ENCODE assay signal across 10 cellular contexts in the genomic region with DNA sequence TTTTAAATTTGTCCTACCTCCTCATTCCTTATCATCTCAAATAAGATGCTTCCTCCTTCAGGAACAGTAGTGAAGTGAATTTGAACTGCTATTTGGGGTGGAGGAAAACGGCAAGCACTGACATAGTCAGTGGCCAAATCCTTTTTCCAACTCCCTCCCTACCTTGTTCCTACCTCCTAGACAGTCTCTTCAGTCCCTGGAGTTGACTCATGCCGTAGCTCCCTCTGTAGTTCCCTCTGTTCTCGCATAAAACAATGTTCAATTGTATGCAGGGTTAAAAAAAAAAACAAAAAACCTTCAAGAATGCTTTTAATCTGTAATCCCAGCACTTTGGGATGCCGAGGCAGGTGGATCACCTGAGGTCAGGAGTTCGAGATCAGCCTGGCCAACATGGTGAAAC. TPM values are rescaled to one million over a fixed set of nuclear protein-coding genes. Genes with fewer than 3 reads are reported as not detected.
DNase-seq lines count a peak whose midpoint lies in the region; ATAC-seq and TF ChIP-seq lines count a peak whose summit lies in the region.
"Had no signal": no experiment of that assay in that cellular context is flagged by ENCODE, and none has a peak within 500 bp of the region (broad histone marks: within the 10 kb centered on the region; RNA-seq: fewer than 3 reads in every experiment).

No MANE protein-coding gene starts in this region.

- peaks cover 54% of the 10 kb centered on the region for H3K4me1 Mint-ChIP-seq in activated T-cell treated with anti-CD3 and anti-CD28 coated beads, Interleukin-2, amount 50 U/mL, for 24 hours (ENCODE audit: low read depth)
- peaks cover 3% of the 10 kb centered on the region for H3K4me1 Mint-ChIP-seq in glutamatergic neuron (ENCODE audit: low read depth, unreplicated experiment)

- H3K27me3 ChIP-seq in stomach, result no peaks in the 10 kb centered on the region
- H3K27me3 ChIP-seq: SJCRH30 had no signal

- H3K9me3 Mint-ChIP-seq in activated T-cell treated with anti-CD3 and anti-CD28 coated beads, Interleukin-2, amount 50 U/mL, for 24 hours, result no peaks in the 10 kb centered on the region
- no peaks in the 10 kb centered on the region for H3K9me3 Mint-ChIP-seq in glutamatergic neuron (ENCODE audit: unreplicated experiment)

- peak overlapping the region; percentile 75 for H3K27ac Mint-ChIP-seq in activated T-cell treated with anti-CD3 and anti-CD28 coated beads, Interleukin-2, amount 50 U/mL, for 24 hours
- no peak overlapping the region for H3K27ac Mint-ChIP-seq in glutamatergic neuron (ENCODE audit: unreplicated experiment)

- no peaks in the 10 kb centered on the region for H3K9me3 ChIP-seq in stomach
- H3K9me3 ChIP-seq: SJCRH30 had no signal

- no peak for TF ChIP-seq EP300 in stomach (IDR thresholded peaks at IDR 0.05)

- TF ChIP-seq CTCF in VCaP (conservative IDR thresholded peaks at IDR 0.05), result no peak
- TF ChIP-seq CTCF in glutamatergic neuron (IDR thresholded peaks at IDR 0.05; ENCODE audit: partially characterized antibody, unreplicated experiment), result no peak
- TF ChIP-seq CTCF in stomach (IDR thresholded peaks at IDR 0.05), result no peak

- intact Hi-C loops in stomach (cut with DNase I; ENCODE audit: low total_unique reads), result no loop called here

- TF ChIP-seq POLR2A in stomach (IDR thresholded peaks at IDR 0.05), result no peak

- peak overlapping the region; percentile 98 for H3K4me3 Mint-ChIP-seq in activated T-cell treated with anti-CD3 and anti-CD28 coated beads, Interleukin-2, amount 50 U/mL, for 24 hours
- H3K4me3 Mint-ChIP-seq in glutamatergic neuron (ENCODE audit: unreplicated experiment), result peak overlapping the region; percentile 44

- H3K36me3 ChIP-seq in stomach, result peaks cover 0 to 28% (median 23%) of the 10 kb centered on the region in 4 donors

- peaks cover 18 to 46% (median 32%) of the 10 kb centered on the region in 4 donors for H3K4me1 ChIP-seq in stomach

- H3K27ac ChIP-seq in VCaP, result peak overlapping the region; percentile 83; the same call in 1 of the 2 replicates
- H3K27ac ChIP-seq in stomach, result peak overlapping the region in 3 of 5 donors; percentile 13 to 95 (median 86)
- H3K27ac ChIP-seq: C4-2B, SJCRH30 had no signal

- 27 to 44% (median 38%) methylated on average over 5 of the region's 5 CpGs for WGBS in stomach, 5 donors

- H3K27me3 Mint-ChIP-seq in activated T-cell treated with anti-CD3 and anti-CD28 coated beads, Interleukin-2, amount 50 U/mL, for 24 hours, result no peaks in the 10 kb centered on the region
- H3K27me3 Mint-ChIP-seq in glutamatergic neuron (ENCODE audit: unreplicated experiment), result no peaks in the 10 kb centered on the region

- DNase-seq in activated T-cell treated with anti-CD3 and anti-CD28 coated beads, Interleukin-2, amount 50 U/mL, for 24 hours, result no peak
- no peak for DNase-seq in activated T-cell treated with anti-CD3 and anti-CD28 coated beads for 4 hours
- no peak for DNase-seq in glutamatergic neuron
- DNase-seq in stomach, result no peak
- DNase-seq in HK-2 (ENCODE audit: unreplicated experiment), result no peak
- no peak for DNase-seq in DMS114 treated with DMSO at 0.1 percent for 48 hours (lab: John Stamatoyannopoulos, UW; ENCODE audit: unreplicated experiment)
- DNase-seq: SJCRH30 had no signal

- H3K4me3 ChIP-seq in stomach, result peak overlapping the region in 3 of 4 donors; percentile 57 to 78 (median 76)

- no peak for ATAC-seq in GM21529 (IDR thresholded peaks at IDR 0.05; ENCODE audit: unreplicated experiment)

- peaks cover 63% of the 10 kb centered on the region for H3K36me3 Mint-ChIP-seq in activated T-cell treated with anti-CD3 and anti-CD28 coated beads, Interleukin-2, amount 50 U/mL, for 24 hours (ENCODE audit: low read depth)
- no peaks in the 10 kb centered on the region for H3K36me3 Mint-ChIP-seq in glutamatergic neuron (ENCODE audit: unreplicated experiment)

RNA-seq across cellular contexts. Expression of a gene that starts 1.4 kb away (rescaled TPM):
- total RNA-seq in glutamatergic neuron (ENCODE audit: unreplicated experiment), result 39.9 TPM
- total RNA-seq in stomach, result 100 to 1,000 TPM in 1 of 5 donors, 10 to 100 TPM in 3, 1 to 10 TPM in 1; 6.7 to 124 (median 25.4) TPM
- polyA plus RNA-seq in stomach, result 1 to 10 TPM; 3.1 to 6.0 (median 3.6) TPM

RNA-seq across cellular contexts. Expression of a gene that starts 29.0 kb away (rescaled TPM):
- total RNA-seq in glutamatergic neuron (ENCODE audit: unreplicated experiment) (19.1 TPM), stomach (10 to 100 TPM; 13.6 to 92.0 (median 65.3) TPM)
- polyA plus RNA-seq in stomach, result 10 to 100 TPM in 1 of 3 donors, 1 to 10 TPM in 2; 5.5 to 16.6 (median 7.8) TPM
